ENCODE assay signal across 20 cellular contexts in genomic region chr1:61277129-61277801, GRCh38.
DNase-seq lines count a peak whose midpoint lies in the region; ATAC-seq and TF ChIP-seq lines count a peak whose summit lies in the region.
"Had no signal": no experiment of that assay in that cellular context is flagged by ENCODE, and none has a peak within 500 bp of the region (broad histone marks: within the 10 kb centered on the region; RNA-seq: fewer than 3 reads in every experiment).

No MANE protein-coding gene starts in this region.

- no peaks in the 10 kb centered on the region for H3K9me3 ChIP-seq in subcutaneous abdominal adipose tissue (ENCODE audit: control insufficient read depth in 5 of 5, low read length in 5 of 5)
- H3K9me3 ChIP-seq in SJCRH30 (replicated peaks): no peaks in the 10 kb centered on the region

- peak overlapping the region in 3 of 5 donors; percentile 11 to 56 (median 44) for H3K9ac ChIP-seq in subcutaneous abdominal adipose tissue (ENCODE audit: low read length in 5 of 5)
- H3K9ac ChIP-seq: parathyroid adenoma had no signal

- DNase-seq in GM23338 (ENCODE audit: low spot score) (no peak), dorsolateral prefrontal cortex (peak in 1 of 10 donors; percentile 60), SJCRH30 (no peak), endothelial cell (ENCODE audit: low spot score) (no peak)
- DNase-seq in stimulated activated naive CD4-positive, alpha-beta T cell (lab: John Stamatoyannopoulos, UW): no peak
- DNase-seq: activated naive CD8-positive, alpha-beta T cell treated with anti-CD3 and anti-CD28 coated beads, Interleukin-2, amount 50 U/mL, for 24 hours; DMS153; effector CD4-positive, alpha-beta T cell; KG1; NCI-H2029 treated with DMSO at 0.1 percent for 48 hours; NCI-H526; stimulated activated CD4-positive, alpha-beta T cell treated with anti-CD3 and anti-CD28 coated beads, Interleukin-4, amount 100 ng/mL, for 4 hours; trophoblast cell; WERI-Rb-1 had no signal

- TF ChIP-seq CTCF in GM23338 (conservative IDR thresholded peaks at IDR 0.05; ENCODE audit: low read depth in 2 of 2): no peak
- peak in 1 of 56 donors; percentile 17 for TF ChIP-seq CTCF in dorsolateral prefrontal cortex (IDR thresholded peaks at IDR 0.05 in 54 of 56, conservative IDR thresholded peaks at IDR 0.05 in 2 of 56; ENCODE audit: low read depth in 1 of 56, partially characterized antibody in 56 of 56)
- TF ChIP-seq CTCF in endothelial cell (IDR thresholded peaks at IDR 0.05; ENCODE audit: unreplicated experiment): no peak

- H3K4me1 ChIP-seq in GM23338 (ENCODE audit: insufficient read depth) (0 out of 2 replicates have a peak, but pooled peaks cover 2% of the 10 kb centered on the region), subcutaneous abdominal adipose tissue (ENCODE audit: control insufficient read depth in 5 of 5, insufficient read depth in 5 of 5, low read length in 5 of 5) (peaks cover 0 to 63% (median 30%) of the 10 kb centered on the region in 5 donors), SJCRH30 (peaks cover 11% of the 10 kb centered on the region)
- H3K4me1 ChIP-seq: parathyroid adenoma had no signal

- no peak overlapping the region for H3K27ac ChIP-seq in GM23338 (ENCODE audit: low read depth)
- peak overlapping the region in 56 of 59 donors; percentile 7 to 92 (median 66) for H3K27ac ChIP-seq in dorsolateral prefrontal cortex
- peak overlapping the region; percentile 47 for H3K27ac ChIP-seq in layer of hippocampus (ENCODE audit: low read depth, low read length)
- peak overlapping the region; percentile 74 for H3K27ac ChIP-seq in subcutaneous abdominal adipose tissue (ENCODE audit: low read depth, low read length)
- H3K27ac ChIP-seq in SJCRH30: no peak overlapping the region
- H3K27ac ChIP-seq: parathyroid adenoma, WERI-Rb-1 had no signal

- no peaks in the 10 kb centered on the region for H3K9me2 ChIP-seq in GM23338 (ENCODE audit: insufficient read depth)

- H3K36me3 Mint-ChIP-seq in GM23338 (ENCODE audit: low read depth) (no peaks in the 10 kb centered on the region), endothelial cell (ENCODE audit: low read depth, unreplicated experiment) (no peaks in the 10 kb centered on the region)

- H3K4me3 ChIP-seq in GM23338 (no peak overlapping the region), dorsolateral prefrontal cortex (peak overlapping the region in 50 of 59 donors; percentile 2 to 61 (median 28)), subcutaneous abdominal adipose tissue (ENCODE audit: low read depth in 1 of 5, low read length in 5 of 5) (peak overlapping the region in 3 of 5 donors; percentile 0 to 37 (median 6)), SJCRH30 (no peak overlapping the region)
- H3K4me3 ChIP-seq: skin epidermis had no signal

- no peaks in the 10 kb centered on the region for H4K20me1 ChIP-seq in GM23338 (replicated peaks; ENCODE audit: insufficient read depth)

- H3F3A ChIP-seq in GM23338 (replicated peaks; ENCODE audit: low read depth): no peaks in the 10 kb centered on the region

- no peak overlapping the region for H3K4me2 ChIP-seq in GM23338

- ATAC-seq in GM23338 (peak; percentile 54; the same call in 2 of the 3 replicates), HG03571 (IDR thresholded peaks at IDR 0.05; ENCODE audit: unreplicated experiment) (no peak)
- ATAC-seq: activated naive CD8-positive, alpha-beta T cell treated with anti-CD3 and anti-CD28 coated beads, Interleukin-2, amount 50 U/mL, for 24 hours had no signal

- H3K27me3 Mint-ChIP-seq in GM23338 (ENCODE audit: insufficient read depth, low read depth, poor library complexity): peaks cover 5% of the 10 kb centered on the region
- no peaks in the 10 kb centered on the region for H3K27me3 Mint-ChIP-seq in endothelial cell (ENCODE audit: unreplicated experiment)
- H3K27me3 Mint-ChIP-seq: activated naive CD8-positive, alpha-beta T cell treated with anti-CD3 and anti-CD28 coated beads, Interleukin-2, amount 50 U/mL, for 24 hours had no signal

- H3K27ac Mint-ChIP-seq in GM23338 (no peak overlapping the region), endothelial cell (ENCODE audit: unreplicated experiment) (no peak overlapping the region)
- H3K27ac Mint-ChIP-seq: activated naive CD8-positive, alpha-beta T cell treated with anti-CD3 and anti-CD28 coated beads, Interleukin-2, amount 50 U/mL, for 24 hours; T-helper 1 cell treated with Interleukin-12 subunit alpha and Interleukin-12 subunit beta and Interleukin-4 antibody, amounts not matched to agents 30 μg/mL and 1 μg/mL, for 36 hours had no signal

- H3K4me1 Mint-ChIP-seq in GM23338: peaks cover 17% of the 10 kb centered on the region
- peaks cover 6% of the 10 kb centered on the region for H3K4me1 Mint-ChIP-seq in endothelial cell (ENCODE audit: unreplicated experiment)
- H3K4me1 Mint-ChIP-seq: activated naive CD8-positive, alpha-beta T cell treated with anti-CD3 and anti-CD28 coated beads, Interleukin-2, amount 50 U/mL, for 24 hours had no signal

- H3K79me2 ChIP-seq in GM23338 (replicated peaks; ENCODE audit: insufficient read depth): no peaks in the 10 kb centered on the region
- H3K79me2 ChIP-seq: parathyroid adenoma had no signal

- no peak overlapping the region for H3K4me3 Mint-ChIP-seq in GM23338
- no peak overlapping the region for H3K4me3 Mint-ChIP-seq in endothelial cell (ENCODE audit: unreplicated experiment)
- H3K4me3 Mint-ChIP-seq: activated naive CD8-positive, alpha-beta T cell treated with anti-CD3 and anti-CD28 coated beads, Interleukin-2, amount 50 U/mL, for 24 hours; T-helper 1 cell treated with Interleukin-12 subunit alpha and Interleukin-12 subunit beta and Interleukin-4 antibody, amounts not matched to agents 30 μg/mL and 1 μg/mL, for 36 hours had no signal

- no peak overlapping the region for H2AFZ ChIP-seq in GM23338
- H2AFZ ChIP-seq: parathyroid adenoma had no signal

- H3K27me3 ChIP-seq in GM23338 (ENCODE audit: insufficient read depth) (no peaks in the 10 kb centered on the region), dorsolateral prefrontal cortex (no peaks in the 10 kb centered on the region), layer of hippocampus (ENCODE audit: control insufficient read depth, insufficient read depth, low read length) (no peaks in the 10 kb centered on the region), subcutaneous abdominal adipose tissue (ENCODE audit: control insufficient read depth in 5 of 5, insufficient read depth in 4 of 5, low read length in 5 of 5) (no peaks in the 10 kb centered on the region), SJCRH30 (no peaks in the 10 kb centered on the region)

- H3K9me3 Mint-ChIP-seq in GM23338 (no peaks in the 10 kb centered on the region), endothelial cell (ENCODE audit: unreplicated experiment) (no peaks in the 10 kb centered on the region)
- H3K9me3 Mint-ChIP-seq: activated naive CD8-positive, alpha-beta T cell treated with anti-CD3 and anti-CD28 coated beads, Interleukin-2, amount 50 U/mL, for 24 hours; T-helper 1 cell treated with Interleukin-12 subunit alpha and Interleukin-12 subunit beta and Interleukin-4 antibody, amounts not matched to agents 30 μg/mL and 1 μg/mL, for 36 hours had no signal

- intact Hi-C loops in dorsolateral prefrontal cortex (cut with DNase I): loop anchor here (10.0 kb wide), 3 partner anchors 58 to 222 kb away; partner anchors contain the start of gene NFIA (in 2 of the 2)

- no peaks in the 10 kb centered on the region for H3K36me3 ChIP-seq in GM23338 (ENCODE audit: insufficient read depth)
- H3K36me3 ChIP-seq in subcutaneous abdominal adipose tissue (ENCODE audit: control insufficient read depth in 5 of 5, insufficient read depth in 5 of 5, low read length in 5 of 5): no peaks in the 10 kb centered on the region
- no peaks in the 10 kb centered on the region for H3K36me3 ChIP-seq in SJCRH30
- H3K36me3 ChIP-seq: WERI-Rb-1 had no signal

TF ChIP-seq in GM23338, 12 proteins besides CTCF, POLR2A, EP300 and RAD21 (continues in another document):
- TF ChIP-seq ZNF114 (CRISPR knock-in tag; IDR thresholded peaks at IDR 0.05) (no peak), JUNB (IDR thresholded peaks at IDR 0.05; ENCODE audit: unreplicated experiment) (no peak), ZNF331 (CRISPR knock-in tag; IDR thresholded peaks at IDR 0.05; ENCODE audit: low read depth) (no peak), EZH2 (IDR thresholded peaks at IDR 0.05; ENCODE audit: low read depth, unreplicated experiment) (no peak), STAT1 (IDR thresholded peaks at IDR 0.05; ENCODE audit: unreplicated experiment) (no peak), POLR2AphosphoS5 (IDR thresholded peaks at IDR 0.05; ENCODE audit: low read depth) (no peak), ETS1 (IDR thresholded peaks at IDR 0.05) (no peak), REST (IDR thresholded peaks at IDR 0.05; ENCODE audit: unreplicated experiment) (no peak)

Comparison
In these comparisons a context has a peak if more than half of its experiments do, and no peak if none do; other contexts are left out.
1. H3K27ac ChIP-seq: peak in dorsolateral prefrontal cortex (56 of 59), layer of hippocampus (single experiment) and subcutaneous abdominal adipose tissue (single experiment); none in GM23338 (single experiment) and SJCRH30 (single experiment).
2. H3K4me3 ChIP-seq: peak in dorsolateral prefrontal cortex (50 of 59) and subcutaneous abdominal adipose tissue (3 of 5); none in GM23338 (single experiment) and SJCRH30 (single experiment).